In the genomic region with DNA sequence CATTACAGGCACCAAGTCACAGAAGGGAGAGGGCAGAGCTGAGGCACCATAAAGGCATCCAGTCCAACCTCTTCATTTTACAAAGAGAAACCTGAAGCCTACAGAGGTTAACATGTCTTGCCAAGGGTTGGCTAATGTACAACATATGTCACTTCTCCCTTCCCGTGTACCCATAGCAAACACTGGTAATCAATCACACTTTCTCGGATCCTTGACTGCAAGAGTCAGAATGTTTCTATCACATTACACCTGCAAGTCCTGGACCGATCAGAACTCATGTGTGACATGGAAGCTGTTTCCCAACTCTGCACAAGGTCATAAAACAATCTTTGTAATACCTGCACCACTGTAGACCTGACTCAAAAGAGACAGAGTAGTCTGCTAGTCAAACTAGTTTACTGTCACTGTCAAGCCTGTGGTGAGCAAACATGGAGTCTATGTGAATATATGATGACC, we compare ENCODE assay signal across 9 cellular contexts. TPM values are rescaled to one million over a fixed set of nuclear protein-coding genes. Genes with fewer than 3 reads are reported as not detected.
A peak's percentile ranks its signal among the peaks of the same experiment; 100 is the strongest.
DNase-seq lines count a peak whose midpoint lies in the region; ATAC-seq lines count a peak whose summit lies in the region.
"Had no signal": no experiment of that assay in that cellular context is flagged by ENCODE, and none has a peak within 500 bp of the region (broad histone marks: within the 10 kb centered on the region; RNA-seq: fewer than 3 reads in every experiment).

No MANE protein-coding gene starts in this region.

- H3K9me3 ChIP-seq in esophagus (ENCODE audit: control insufficient read depth in 2 of 2, insufficient read depth in 1 of 2, low read depth in 1 of 2, low read length in 1 of 2) = no peaks in the 10 kb centered on the region

- DNase-seq in ACHN (no peak), NCI-H1105 treated with DMSO at 0.1 percent for 48 hours (lab: John Stamatoyannopoulos, UW) (no peak), middle frontal gyrus (ENCODE audit: extremely low spot score, low spot score) (no peak), AML-193 (lab: John Stamatoyannopoulos, UW) (no peak)

- 65 to 70% methylated on average over 3 of the region's 3 CpGs for WGBS in esophagus, 2 donors

- H3K4me1 ChIP-seq in esophagus (ENCODE audit: control insufficient read depth in 2 of 2, insufficient read depth in 2 of 2, low read length in 1 of 2) = no peaks in the 10 kb centered on the region

- H3K4me3 ChIP-seq in esophagus (ENCODE audit: low read depth in 1 of 2, low read length in 2 of 2) = no peak overlapping the region

- no peaks in the 10 kb centered on the region for H3K27me3 ChIP-seq in esophagus (ENCODE audit: control insufficient read depth in 1 of 2, insufficient read depth in 2 of 2, low read length in 2 of 2)

- peak; percentile 38 for ATAC-seq in GM18498 (IDR thresholded peaks at IDR 0.05; ENCODE audit: unreplicated experiment)
- ATAC-seq in GM19455 (IDR thresholded peaks at IDR 0.05; ENCODE audit: unreplicated experiment) = peak; percentile 30
- peak; percentile 21 for ATAC-seq in HG03558 (IDR thresholded peaks at IDR 0.05; ENCODE audit: extremely low read depth, unreplicated experiment)

- in situ Hi-C loops in ACHN (cut with HindIII; ENCODE audit: low pct_ligation_motif_present, low pct_unique_long_range_greater_than_20kb, low sequenced_read_pairs) = no loop called here

- peak overlapping the region; percentile 22 to 31 for H3K27ac ChIP-seq in esophagus (ENCODE audit: low read depth in 2 of 2, low read length in 1 of 2)
- H3K27ac ChIP-seq: VCaP had no signal

- H3K36me3 ChIP-seq in esophagus (ENCODE audit: control insufficient read depth in 2 of 2, insufficient read depth in 2 of 2, low read length in 1 of 2) = no peaks in the 10 kb centered on the region

RNA-seq across cellular contexts. Expression of a gene that starts 6.0 kb away (rescaled TPM):
- polyA plus RNA-seq in esophagus = 1 to 10 TPM; 1.1 to 1.5 TPM
